In the genomic region with DNA sequence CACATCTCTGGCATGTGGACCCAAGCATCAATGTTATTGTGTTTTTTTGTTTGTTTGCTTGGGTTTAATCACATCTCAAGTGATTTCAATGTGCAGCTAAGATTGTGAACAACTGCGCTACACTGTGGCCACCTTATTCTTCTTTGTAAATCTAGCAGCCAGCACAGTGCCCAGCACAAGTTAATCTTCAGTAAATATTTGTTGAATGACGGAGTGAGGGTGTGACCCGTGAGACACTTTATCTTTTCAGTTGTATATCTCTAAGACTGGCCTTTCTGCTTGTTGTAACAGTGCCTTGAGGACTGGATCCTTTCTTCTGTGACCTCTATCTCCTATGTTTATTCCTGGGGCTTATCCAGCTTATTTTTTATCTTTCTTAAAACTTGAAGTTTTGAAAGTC, we compare ENCODE assay signal across 18 cellular contexts. TPM values are rescaled to one million over a fixed set of nuclear protein-coding genes. Genes with fewer than 3 reads are reported as not detected.
DNase-seq lines count a peak whose midpoint lies in the region; ATAC-seq and TF ChIP-seq lines count a peak whose summit lies in the region.
"Had no signal": no experiment of that assay in that cellular context is flagged by ENCODE, and none has a peak within 500 bp of the region (broad histone marks: within the 10 kb centered on the region; RNA-seq: fewer than 3 reads in every experiment).

No MANE protein-coding gene starts in this region.

- POLR2A ChIA-PET in HEK293T (lab: Yijun Ruan, JAX), result interaction anchor here (1.0 kb wide), 1 partner anchor 27 kb away, joined by 3 read pairs; no protein-coding TSS in a partner anchor

- DNase-seq in Caki2 (ENCODE audit: low read depth) (peak; percentile 79), LNCaP clone FGC (ENCODE audit: low read depth) (peak; percentile 89), epithelial cell of esophagus (ENCODE audit: low read depth) (peak; percentile 83), osteocyte (ENCODE audit: extremely low spot score, unreplicated experiment) (no peak), HEK293T (ENCODE audit: extremely low spot score) (no peak), esophagus muscularis mucosa (ENCODE audit: extremely low spot score) (no peak), SK-N-DZ (ENCODE audit: low spot score) (no peak)
- DNase-seq: activated B cell treated with CpG ODN at 0.5 μM for 24 hours; adrenal gland; effector memory CD8-positive, alpha-beta T cell; foreskin melanocyte; H7; NCI-H1048; retina; stimulated activated CD4-positive, alpha-beta T cell treated with anti-CD3 and anti-CD28 coated beads, Interleukin-1b, Interleukin-23, amount 100 ng/mL, for 48 hours; T-helper 1 cell had no signal

- no peak for ATAC-seq in HG03432 (IDR thresholded peaks at IDR 0.05; ENCODE audit: unreplicated experiment)
- ATAC-seq: effector memory CD8-positive, alpha-beta T cell had no signal

- TF ChIP-seq CTCF in LNCaP clone FGC (IDR thresholded peaks at IDR 0.05; ENCODE audit: control insufficient read depth, extremely low read depth, insufficient read depth), result peak; percentile 19; the same call in 1 of the 2 replicates
- TF ChIP-seq CTCF in epithelial cell of esophagus (IDR thresholded peaks at IDR 0.05; ENCODE audit: insufficient read depth, low read depth, low read length, missing control alignments), result no peak
- TF ChIP-seq CTCF in osteocyte (IDR thresholded peaks at IDR 0.05), result no peak
- TF ChIP-seq CTCF in esophagus muscularis mucosa (IDR thresholded peaks at IDR 0.05), result no peak

- no peaks in the 10 kb centered on the region for H3K36me3 ChIP-seq in esophagus muscularis mucosa
- H3K36me3 ChIP-seq: adrenal gland had no signal

- CTCF ChIA-PET in HEK293T (lab: Yijun Ruan, JAX), result interaction anchor here (0.7 kb wide), 1 partner anchor 129 kb away, joined by 3 read pairs; no protein-coding TSS in a partner anchor

- no peaks in the 10 kb centered on the region for H3K36me3 Mint-ChIP-seq in osteocyte (ENCODE audit: unreplicated experiment)

- no peak for TF ChIP-seq EP300 in esophagus muscularis mucosa (IDR thresholded peaks at IDR 0.05)

- TF ChIP-seq POLR2A in esophagus muscularis mucosa (IDR thresholded peaks at IDR 0.05; ENCODE audit: low read depth), result no peak

- intact Hi-C loops in esophagus muscularis mucosa (cut with DNase I), result no loop called here

- no peaks in the 10 kb centered on the region for H3K27me3 Mint-ChIP-seq in osteocyte (ENCODE audit: unreplicated experiment)

- no peaks in the 10 kb centered on the region for H3K9me3 ChIP-seq in esophagus muscularis mucosa
- H3K9me3 ChIP-seq: adrenal gland had no signal

- 80% methylated on average over 3 of the region's 3 CpGs for WGBS in esophagus muscularis mucosa

- no peaks in the 10 kb centered on the region for H3K9me3 Mint-ChIP-seq in osteocyte (ENCODE audit: unreplicated experiment)
- H3K9me3 Mint-ChIP-seq: activated B cell treated with CpG ODN at 0.5 μM for 24 hours; activated T-helper 2 cell treated with anti-CD3 and anti-CD28 coated beads, Interferon-gamma antibody, Interleukin-2, Interleukin-4, amounts not matched to agents 10 μg/mL and 5 μg/mL and 100 μg/mL, durations not matched to agents 14 hours and 24 hours and 36 hours; effector memory CD8-positive, alpha-beta T cell had no signal

- H3K27ac ChIP-seq in esophagus muscularis mucosa (replicated peaks in 1 of 4), result no peak overlapping the region
- H3K27ac ChIP-seq: adrenal gland had no signal

- no peaks in the 10 kb centered on the region for H3K27me3 ChIP-seq in esophagus muscularis mucosa
- H3K27me3 ChIP-seq: adrenal gland had no signal

- H3K4me1 ChIP-seq in esophagus muscularis mucosa, result peaks cover 15 to 67% (median 46%) of the 10 kb centered on the region in 4 donors

- peak overlapping the region; percentile 42 for H3K27ac Mint-ChIP-seq in osteocyte (ENCODE audit: unreplicated experiment)
- H3K27ac Mint-ChIP-seq: activated B cell treated with CpG ODN at 0.5 μM for 24 hours; activated T-helper 2 cell treated with anti-CD3 and anti-CD28 coated beads, Interferon-gamma antibody, Interleukin-2, Interleukin-4, amounts not matched to agents 10 μg/mL and 5 μg/mL and 100 μg/mL, durations not matched to agents 14 hours and 24 hours and 36 hours; effector memory CD8-positive, alpha-beta T cell had no signal

- H3K4me1 Mint-ChIP-seq in osteocyte (ENCODE audit: unreplicated experiment), result peaks cover 48% of the 10 kb centered on the region

- no peak overlapping the region for H3K4me3 Mint-ChIP-seq in osteocyte (ENCODE audit: unreplicated experiment)
- H3K4me3 Mint-ChIP-seq: activated B cell treated with CpG ODN at 0.5 μM for 24 hours; effector memory CD8-positive, alpha-beta T cell had no signal

- in situ Hi-C loops in Caki2 (cut with HindIII; ENCODE audit: low pct_unique_long_range_greater_than_20kb, low sequenced_read_pairs), result no loop called here

- no peak overlapping the region for H3K4me3 ChIP-seq in LNCaP clone FGC (ENCODE audit: low read depth, low read length)
- H3K4me3 ChIP-seq in epithelial cell of esophagus (ENCODE audit: low read length), result no peak overlapping the region
- no peak overlapping the region for H3K4me3 ChIP-seq in esophagus muscularis mucosa
- H3K4me3 ChIP-seq: adrenal gland had no signal

TF ChIP-seq in HEK293T, 16 proteins besides CTCF, POLR2A, EP300 and RAD21:
- TF ChIP-seq NFRKB (IDR thresholded peaks at IDR 0.05) (no peak), SP1 (IDR thresholded peaks at IDR 0.05) (no peak), FOXK2 (IDR thresholded peaks at IDR 0.05) (no peak), ZNF384 (IDR thresholded peaks at IDR 0.05) (no peak), L3MBTL2 (conservative IDR thresholded peaks at IDR 0.05) (no peak), TARDBP (IDR thresholded peaks at IDR 0.05) (no peak), CTBP1 (IDR thresholded peaks at IDR 0.05; ENCODE audit: borderline replicate concordance) (no peak), FOXM1 (IDR thresholded peaks at IDR 0.05; ENCODE audit: borderline replicate concordance) (no peak), ELF4 (IDR thresholded peaks at IDR 0.05) (no peak), SUZ12 (IDR thresholded peaks at IDR 0.05) (no peak), LEF1 (IDR thresholded peaks at IDR 0.05; ENCODE audit: borderline replicate concordance) (no peak), PKNOX1 (IDR thresholded peaks at IDR 0.05) (no peak), FOXA1 (IDR thresholded peaks at IDR 0.05) (no peak), HDGF (IDR thresholded peaks at IDR 0.05; ENCODE audit: borderline replicate concordance) (no peak), ARNT (IDR thresholded peaks at IDR 0.05) (no peak)

RNA-seq across cellular contexts. Expression of gene AMOTL1, which starts 21.4 kb away (rescaled TPM):
- total RNA-seq in Caki2 (2014; rRNA removed; shearing (Covaris generic); ENCODE audit: low replicate concordance), result 7.3 and 8.7 TPM in 2 replicates
- total RNA-seq in osteocyte, result 66.6 and 71.7 TPM in 2 replicates
- total RNA-seq in esophagus muscularis mucosa, result 100 to 1,000 TPM; 172 to 259 (median 182) TPM
- polyA plus RNA-seq in SK-N-DZ (2014; cell fraction: cytosol; rRNA removed), result 29.1 and 29.3 TPM in 2 replicates
- 22.3 and 29.8 TPM in 2 replicates for polyA plus RNA-seq in SK-N-DZ (2014; cell fraction: nucleus; rRNA removed)

Comparison
In these comparisons a context has a peak if more than half of its experiments do, and no peak if none do; other contexts are left out.
1. DNase-seq: peak in Caki2 (single experiment), LNCaP clone FGC (single experiment) and epithelial cell of esophagus (single experiment); none in osteocyte (single experiment), HEK293T (single experiment), esophagus muscularis mucosa (single experiment) and SK-N-DZ (single experiment).